In genomic region chr9:135770203-135770535, GRCh38 we compare ENCODE assay signal across 16 cellular contexts.
"Had no signal": no experiment of that assay in that cellular context is flagged by ENCODE, and none has a peak within 500 bp of the region (broad histone marks: within the 10 kb centered on the region; RNA-seq: fewer than 3 reads in every experiment).

No MANE protein-coding gene starts in this region.

- H3K4me1 ChIP-seq: adrenal gland, foreskin keratinocyte, transverse colon had no signal

- H3K27me3 ChIP-seq: adrenal gland, foreskin keratinocyte, neutrophil had no signal

- FAIRE-seq: colon, endothelial cell of umbilical vein, small intestine had no signal

- H3K9me3 ChIP-seq: adrenal gland, transverse colon had no signal

- H3K27ac Mint-ChIP-seq: activated naive CD4-positive, alpha-beta T cell treated with anti-CD3 and anti-CD28 coated beads for 36 hours had no signal

- H3K4me3 ChIP-seq: adrenal gland, lung, transverse colon had no signal

- H3K27ac ChIP-seq: adrenal gland, foreskin keratinocyte, neutrophil, transverse colon had no signal

- DNase-seq: activated CD4-positive, alpha-beta T cell treated with anti-CD3 and anti-CD28 coated beads, Interleukin-2, amount 50 U/mL, for 4 hours; activated CD4-positive, CD25-positive, alpha-beta regulatory T cell treated with anti-CD3 and anti-CD28 coated beads, Interleukin-2, amount 50 U/mL, for 72 hours; activated CD8-positive, alpha-beta memory T cell treated with anti-CD3 and anti-CD28 coated beads, Interleukin-2, amount 50 U/mL, for 48 hours; activated naive CD4-positive, alpha-beta T cell treated with anti-CD3 and anti-CD28 coated beads for 36 hours; adrenal gland; foreskin keratinocyte; left cardiac atrium; midbrain; retina; small intestine; substantia nigra; transverse colon had no signal

- ATAC-seq: foreskin keratinocyte, left cardiac atrium had no signal

- H3K36me3 ChIP-seq: adrenal gland, neutrophil, transverse colon had no signal

- H3K4me3 Mint-ChIP-seq: activated naive CD4-positive, alpha-beta T cell treated with anti-CD3 and anti-CD28 coated beads for 36 hours had no signal
